ENCODE assay signal across 16 cellular contexts in genomic region chr9:127168756-127169506, GRCh38. TPM values are rescaled to one million over a fixed set of nuclear protein-coding genes. Genes with fewer than 3 reads are reported as not detected.
A peak's percentile ranks its signal among the peaks of the same experiment; 100 is the strongest.
DNase-seq lines count a peak whose midpoint lies in the region; TF ChIP-seq lines count a peak whose summit lies in the region.
"Had no signal": no experiment of that assay in that cellular context is flagged by ENCODE, and none has a peak within 500 bp of the region (broad histone marks: within the 10 kb centered on the region; RNA-seq: fewer than 3 reads in every experiment).

No MANE protein-coding gene starts in this region.

- no peaks in the 10 kb centered on the region for H3K79me1 ChIP-seq in neuronal stem cell (ENCODE audit: low read depth, low read length)

- no peak overlapping the region for H2BK120ac ChIP-seq in neuronal stem cell (ENCODE audit: low read depth, low read length)

- no peaks in the 10 kb centered on the region for H3K27me3 Mint-ChIP-seq in brain
- no peaks in the 10 kb centered on the region for H3K27me3 Mint-ChIP-seq in type B pancreatic cell

- H3K18ac ChIP-seq in neuronal stem cell (ENCODE audit: low read length) = no peak overlapping the region

- H3K23ac ChIP-seq in neuronal stem cell (ENCODE audit: low read depth, low read length, poor library complexity) = peak overlapping the region; percentile 12

- no peak for TF ChIP-seq POLR2A in prostate gland (IDR thresholded peaks at IDR 0.05)

- WGBS in neuronal stem cell (ENCODE audit: extremely low coverage in 2 of 2, insufficient read length in 2 of 2, insufficient replicate concordance in 1 of 2), 2 donors = no CpG with 5 or more reads among the region's 10 CpGs
- 80% methylated on average over 7 of the region's 10 CpGs for WGBS in prostate gland

- H4K91ac ChIP-seq in neuronal stem cell (ENCODE audit: low read depth, low read length, poor library complexity) = no peak overlapping the region

- H3K27ac ChIP-seq in neuronal stem cell (replicated peaks; ENCODE audit: low read length) = no peak overlapping the region
- no peak overlapping the region for H3K27ac ChIP-seq in left ventricle myocardium inferior (replicated peaks)
- peak overlapping the region in 1 of 2 donors; percentile 11 for H3K27ac ChIP-seq in prostate gland

- TF ChIP-seq CTCF in brain (conservative IDR thresholded peaks at IDR 0.05) (no peak), type B pancreatic cell (conservative IDR thresholded peaks at IDR 0.05) (no peak), left ventricle myocardium inferior (IDR thresholded peaks at IDR 0.05; ENCODE audit: borderline replicate concordance) (no peak), prostate gland (IDR thresholded peaks at IDR 0.05) (no peak)

- H3K14ac ChIP-seq in neuronal stem cell (ENCODE audit: low read length) = no peak overlapping the region

- H4K8ac ChIP-seq in neuronal stem cell (ENCODE audit: low read depth, low read length) = no peak overlapping the region

- H3K4me3 Mint-ChIP-seq in brain = no peak overlapping the region
- H3K4me3 Mint-ChIP-seq in type B pancreatic cell = no peak overlapping the region
- H3K4me3 Mint-ChIP-seq: H9 had no signal

- H3K9me3 ChIP-seq in neuronal stem cell (replicated peaks in 1 of 2; ENCODE audit: control insufficient read depth in 2 of 2, insufficient read depth in 1 of 2, low read depth in 1 of 2, low read length in 2 of 2) = no peaks in the 10 kb centered on the region
- H3K9me3 ChIP-seq in left ventricle myocardium inferior (replicated peaks) = no peaks in the 10 kb centered on the region
- no peaks in the 10 kb centered on the region for H3K9me3 ChIP-seq in prostate gland
- H3K9me3 ChIP-seq: BLaER1 had no signal

- H3K4me1 Mint-ChIP-seq in brain = peaks cover 27% of the 10 kb centered on the region
- H3K4me1 Mint-ChIP-seq in type B pancreatic cell (ENCODE audit: unreplicated experiment) = no peaks in the 10 kb centered on the region

- H3K4me2 ChIP-seq in neuronal stem cell (ENCODE audit: insufficient read depth, low read length, poor library complexity, severe bottlenecking) = no peak overlapping the region

- H3K4me3 ChIP-seq in neuronal stem cell (ENCODE audit: low read length in 2 of 2) = no peak overlapping the region
- no peak overlapping the region for H3K4me3 ChIP-seq in left ventricle myocardium inferior
- no peak overlapping the region for H3K4me3 ChIP-seq in prostate gland
- H3K4me3 ChIP-seq: BLaER1 had no signal

- H2AK5ac ChIP-seq in neuronal stem cell (ENCODE audit: low read depth, low read length) = no peak overlapping the region

- H2BK12ac ChIP-seq in neuronal stem cell (ENCODE audit: low read length) = no peak overlapping the region

- H3K27ac Mint-ChIP-seq in brain = peak overlapping the region in 4 of 5 experiments; percentile 73 to 96 (median 86)
- H3K27ac Mint-ChIP-seq in type B pancreatic cell = no peak overlapping the region

- DNase-seq in activated CD8-positive, alpha-beta memory T cell treated with anti-CD3 and anti-CD28 coated beads for 24 hours = peak; percentile 37
- DNase-seq in activated CD8-positive, alpha-beta memory T cell treated with anti-CD3 and anti-CD28 coated beads, Interleukin-2, amount 50 U/mL, for 4 hours = no peak
- DNase-seq in neuronal stem cell (ENCODE audit: low spot score) = no peak
- DNase-seq in type B pancreatic cell (ENCODE audit: extremely low spot score, unreplicated experiment) = peak; percentile 40
- DNase-seq in left ventricle myocardium inferior = no peak
- DNase-seq in prostate gland (ENCODE audit: low spot score) = no peak
- DNase-seq in SW 1271 (lab: John Stamatoyannopoulos, UW) = no peak
- DNase-seq: 8988T, COR-L47, DMS53, H9, NCI-H1417, NCI-H2029, NCI-H510A treated with DMSO at 0.1 percent for 48 hours had no signal

- no peaks in the 10 kb centered on the region for H3K9me3 Mint-ChIP-seq in brain
- no peaks in the 10 kb centered on the region for H3K9me3 Mint-ChIP-seq in type B pancreatic cell
- H3K9me3 Mint-ChIP-seq: H9 had no signal

- H3K4ac ChIP-seq in neuronal stem cell (ENCODE audit: low read length) = no peak overlapping the region

- intact Hi-C loops in left ventricle myocardium inferior (cut with micrococcal nuclease) (no loop called here), prostate gland (cut with DNase I) (no loop called here)

- H2AFZ ChIP-seq in neuronal stem cell (ENCODE audit: low read length) = no peak overlapping the region

- H3K27me3 ChIP-seq in neuronal stem cell (ENCODE audit: control insufficient read depth in 3 of 3, insufficient read depth in 3 of 3, low read depth in 1 of 3, low read length in 3 of 3) (no peaks in the 10 kb centered on the region), left ventricle myocardium inferior (ENCODE audit: low read depth) (no peaks in the 10 kb centered on the region), prostate gland (replicated peaks; ENCODE audit: insufficient read depth) (no peaks in the 10 kb centered on the region)
- H3K27me3 ChIP-seq: BLaER1 had no signal

- no peaks in the 10 kb centered on the region for H3K36me3 ChIP-seq in neuronal stem cell (replicated peaks in 1 of 2; ENCODE audit: control insufficient read depth in 2 of 2, insufficient read depth in 2 of 2, low read length in 2 of 2)
- no peaks in the 10 kb centered on the region for H3K36me3 ChIP-seq in left ventricle myocardium inferior
- H3K36me3 ChIP-seq in prostate gland = no peaks in the 10 kb centered on the region
- H3K36me3 ChIP-seq: BLaER1 had no signal

- H3K4me1 ChIP-seq in neuronal stem cell (ENCODE audit: control insufficient read depth in 2 of 2, insufficient read depth in 1 of 2, low read depth in 1 of 2, low read length in 2 of 2) = peaks cover 2 to 3% of the 10 kb centered on the region in 2 donors
- H3K4me1 ChIP-seq in left ventricle myocardium inferior = peaks cover 11% of the 10 kb centered on the region
- no peaks in the 10 kb centered on the region for H3K4me1 ChIP-seq in prostate gland (replicated peaks)

- H3K36me3 Mint-ChIP-seq in brain = peaks cover 21% of the 10 kb centered on the region
- peaks cover 8% of the 10 kb centered on the region for H3K36me3 Mint-ChIP-seq in type B pancreatic cell

- H3K9ac ChIP-seq in neuronal stem cell (ENCODE audit: low read depth, low read length, poor library complexity) = no peak overlapping the region
- H3K9ac ChIP-seq: BLaER1 had no signal

- H2BK15ac ChIP-seq in neuronal stem cell (ENCODE audit: low read length) = no peak overlapping the region

- no peak overlapping the region for H2BK5ac ChIP-seq in neuronal stem cell (ENCODE audit: low read length)

RNA-seq across cellular contexts. Expression of gene ANGPTL2, which starts 46.5 kb away (rescaled TPM):
- polyA plus RNA-seq in brain (ENCODE audit: insufficient read depth, low read depth, low replicate concordance) = 14.9 TPM
- 13.6 TPM for polyA plus RNA-seq in neuronal stem cell (2013, experiment 1 of 2)
- 14.2 TPM for polyA plus RNA-seq in neuronal stem cell (2013, experiment 2 of 2)
- total RNA-seq in type B pancreatic cell (ENCODE audit: low replicate concordance) (5.4 and 20.6 TPM in 2 replicates), left ventricle myocardium inferior (35.7 TPM), prostate gland (10 to 100 TPM; 17.3 to 43.2 TPM)

Comparison
In these comparisons a context has a peak if more than half of its experiments do, and no peak if none do; other contexts are left out.
1. DNase-seq: peak in activated CD8-positive, alpha-beta memory T cell treated with anti-CD3 and anti-CD28 coated beads for 24 hours (single experiment) and type B pancreatic cell (single experiment); none in activated CD8-positive, alpha-beta memory T cell treated with anti-CD3 and anti-CD28 coated beads, Interleukin-2, amount 50 U/mL, for 4 hours (single experiment), neuronal stem cell (single experiment), left ventricle myocardium inferior (single experiment), prostate gland (single experiment) and SW 1271 (0 of 2).